31 cellular contexts compared by ENCODE assay signal in genomic region chr16:1822801-1823200, GRCh38. TPM values are rescaled to one million over a fixed set of nuclear protein-coding genes. Genes with fewer than 3 reads are reported as not detected.
"Had no signal": no experiment of that assay in that cellular context is flagged by ENCODE, and none has a peak within 500 bp of the region (broad histone marks: within the 10 kb centered on the region; RNA-seq: fewer than 3 reads in every experiment).

No MANE protein-coding gene starts in this region.

- DNase-seq: colonic mucosa; cortex of kidney; dermis blood vessel endothelial cell; dorsolateral prefrontal cortex; effector CD4-positive, alpha-beta T cell; effector CD8-positive, alpha-beta T cell; effector memory CD4-positive, alpha-beta T cell; effector memory CD8-positive, alpha-beta T cell; endodermal cell; erythroblast; esophagus squamous epithelium; foreskin fibroblast; foreskin keratinocyte; foreskin melanocyte; gastrocnemius medialis; glutamatergic neuron; heart left ventricle; heart right ventricle had no signal

- ATAC-seq: effector memory CD8-positive, alpha-beta T cell; esophagus mucosa; foreskin keratinocyte; gastrocnemius medialis; gastroesophageal sphincter; heart left ventricle; heart right ventricle had no signal

- H3K4me3 ChIP-seq: colonic mucosa, coronary artery, esophagus muscularis mucosa, esophagus squamous epithelium, gastrocnemius medialis, gastroesophageal sphincter, heart left ventricle, heart right ventricle had no signal

- H3K27me3 ChIP-seq: colonic mucosa, dorsolateral prefrontal cortex, esophagus muscularis mucosa, esophagus squamous epithelium, foreskin keratinocyte, gastrocnemius medialis, gastroesophageal sphincter, heart left ventricle, heart right ventricle had no signal

- H3K9me3 Mint-ChIP-seq: dendritic cell treated with granulocyte-macrophage colony-stimulating factor and Interleukin-4, amounts not matched to agents 40 ng/mL and 50 ng/mL, for 4 days; effector memory CD8-positive, alpha-beta T cell; endodermal cell had no signal

- FAIRE-seq: colon, endometrium, endothelial cell of umbilical vein, frontal cortex had no signal

- H3K9me3 ChIP-seq: colonic mucosa, esophagus muscularis mucosa, esophagus squamous epithelium, gastrocnemius medialis, gastroesophageal sphincter, heart left ventricle, heart right ventricle had no signal

- H3K27ac ChIP-seq: colonic mucosa, coronary artery, esophagus muscularis mucosa, esophagus squamous epithelium, foreskin keratinocyte, gastrocnemius medialis, gastroesophageal sphincter, heart left ventricle, heart right ventricle had no signal

- H3K27ac Mint-ChIP-seq: dendritic cell treated with granulocyte-macrophage colony-stimulating factor and Interleukin-4, amounts not matched to agents 40 ng/mL and 50 ng/mL, for 4 days; effector memory CD8-positive, alpha-beta T cell; endodermal cell had no signal

- H3K27me3 Mint-ChIP-seq: dendritic cell treated with granulocyte-macrophage colony-stimulating factor and Interleukin-4, amounts not matched to agents 40 ng/mL and 50 ng/mL, for 4 days; effector memory CD8-positive, alpha-beta T cell had no signal

- H3K4me3 Mint-ChIP-seq: dendritic cell treated with granulocyte-macrophage colony-stimulating factor and Interleukin-4, amounts not matched to agents 40 ng/mL and 50 ng/mL, for 4 days; effector memory CD8-positive, alpha-beta T cell; endodermal cell had no signal

- H3K4me1 ChIP-seq: foreskin keratinocyte had no signal

RNA-seq across cellular contexts. Expression of gene IGFALS, which starts 29.3 kb away (rescaled TPM):
- total RNA-seq: dermis blood vessel endothelial cell, dermis microvascular lymphatic vessel endothelial cell, endodermal cell, endothelial cell of umbilical vein, esophagus mucosa, esophagus squamous epithelium, fibroblast of lung, fibroblast of villous mesenchyme, foreskin keratinocyte, glomerular endothelial cell had no signal
